32 cellular contexts compared by ENCODE assay signal in genomic region chr4:184588893-184589292, GRCh38.
DNase-seq lines count a peak whose midpoint lies in the region; FAIRE-seq and TF ChIP-seq lines count a peak whose summit lies in the region.
"Had no signal": no experiment of that assay in that cellular context is flagged by ENCODE, and none has a peak within 500 bp of the region (broad histone marks: within the 10 kb centered on the region; RNA-seq: fewer than 3 reads in every experiment).

No MANE protein-coding gene starts in this region.

- POLR2A ChIA-PET in A673 (lab: Charles Lee; ENCODE audit: low non-redundant PET): no interaction called here

- H3K27ac ChIP-seq in A673 (ENCODE audit: low read depth, low read length, poor library complexity, severe bottlenecking) (no peak overlapping the region), brain microvascular endothelial cell (no peak overlapping the region)
- H3K27ac ChIP-seq: body of pancreas, pancreas, skin epidermis, suprapubic skin, upper lobe of left lung had no signal

- H3K4me1 ChIP-seq in A673 (ENCODE audit: insufficient read depth, low read length, poor library complexity, severe bottlenecking): peaks cover 12% of the 10 kb centered on the region
- H3K4me1 ChIP-seq: BE2C, body of pancreas, pancreas, suprapubic skin, upper lobe of left lung had no signal

- H3K27me3 ChIP-seq in A673 (replicated peaks; ENCODE audit: insufficient read depth, low read depth, low read length, poor library complexity) (no peaks in the 10 kb centered on the region), brain microvascular endothelial cell (replicated peaks) (no peaks in the 10 kb centered on the region)
- H3K27me3 ChIP-seq: BE2C, body of pancreas, pancreas, suprapubic skin, upper lobe of left lung had no signal

- intact Hi-C loops in A673 (cut with micrococcal nuclease; ENCODE audit: unreplicated experiment): loop anchor here (5.0 kb wide), 1 partner anchor 393 kb away; no protein-coding TSS in a partner anchor

- no peaks in the 10 kb centered on the region for H3K9me3 ChIP-seq in A673 (ENCODE audit: low read depth, low read length, poor library complexity, severe bottlenecking)
- H3K9me3 ChIP-seq: BE2C, body of pancreas, pancreas, suprapubic skin, upper lobe of left lung had no signal

- H3K4me3 ChIP-seq in A673 (ENCODE audit: low read depth, low read length, poor library complexity, severe bottlenecking) (no peak overlapping the region), brain microvascular endothelial cell (ENCODE audit: low read depth, low read length) (no peak overlapping the region)
- H3K4me3 ChIP-seq: body of pancreas, pancreas, skin epidermis, suprapubic skin, upper lobe of left lung had no signal

- DNase-seq in A673 (ENCODE audit: low spot score): peak; percentile 84
- DNase-seq in LHCN-M2 (ENCODE audit: low read depth): peak; percentile 6
- DNase-seq in brain microvascular endothelial cell: peak; percentile 4
- DNase-seq in globus pallidus (ENCODE audit: low spot score): peak; percentile 16
- no peak for DNase-seq in T-helper 9 cell
- no peak for DNase-seq in erythroblast (lab: John Stamatoyannopoulos, UW)
- no peak for DNase-seq in DMS114 treated with DMSO at 0.1 percent for 48 hours (lab: John Stamatoyannopoulos, UW; ENCODE audit: unreplicated experiment)
- DNase-seq in HTR-8/SVneo (ENCODE audit: insufficient read length, low spot score): no peak
- DNase-seq: activated CD4-positive, alpha-beta memory T cell treated with anti-CD3 and anti-CD28 coated beads for 36 hours; activated CD4-positive, CD25-positive, alpha-beta regulatory T cell treated with anti-CD3 and anti-CD28 coated beads, Interleukin-2, amount 50 U/mL, for 72 hours; activated naive CD4-positive, alpha-beta T cell; activated naive CD8-positive, alpha-beta T cell treated with anti-CD3 and anti-CD28 coated beads, Interleukin-2, amount 50 U/mL, for 24 hours; BE2C; body of pancreas; CD8-positive, alpha-beta memory T cell; DMS153; glutamatergic neuron; GOT3; HFFc6; left colon; NCI-H1930; NCI-H526 treated with DMSO at 0.1 percent for 48 hours; NK-92 treated with Interleukin-12 subunit alpha and Interleukin-12 subunit beta, amount 100 ng/mL, for 24 hours; pancreas; PC-3; retina; stimulated activated naive B cell treated with anti-CD40 and anti-IgM and Interleukin-4, amounts not matched to agents 10 μg/mL and 1 μg/mL and 100 μg/mL, for 72 hours; upper lobe of left lung had no signal

- TF ChIP-seq CTCF in A673 (conservative IDR thresholded peaks at IDR 0.05; ENCODE audit: low read depth, low read length) (no peak), brain microvascular endothelial cell (IDR thresholded peaks at IDR 0.05; ENCODE audit: low read depth, low read length, missing control alignments) (no peak)

- H3K36me3 ChIP-seq in A673 (ENCODE audit: insufficient read depth, low read length, poor library complexity, severe bottlenecking): no peaks in the 10 kb centered on the region
- no peaks in the 10 kb centered on the region for H3K36me3 ChIP-seq in brain microvascular endothelial cell (replicated peaks)
- H3K36me3 ChIP-seq: BE2C, pancreas, suprapubic skin, upper lobe of left lung had no signal

- CTCF ChIA-PET in A673 (lab: Charles Lee): no interaction called here

- no peak for FAIRE-seq in HTR-8/SVneo (lab: Jason Lieb, UNC)
- FAIRE-seq: endothelial cell of umbilical vein, G401.6, pancreas had no signal

- in situ Hi-C loops in brain microvascular endothelial cell (cut with HindIII; ENCODE audit: low pct_ligation_motif_present, low sequenced_read_pairs): no loop called here

- BruUV-seq in A673 (replicated peaks; lab: Mats Ljungman, UMichigan): no TSS peak

- no peak for TF ChIP-seq POLR2A in erythroblast (IDR thresholded peaks at IDR 0.05; ENCODE audit: low read length)

Comparison
In these comparisons a context has a peak if more than half of its experiments do, and no peak if none do; other contexts are left out.
1. DNase-seq: peak in A673 (single experiment), LHCN-M2 (single experiment), brain microvascular endothelial cell (single experiment) and globus pallidus (single experiment); none in T-helper 9 cell (single experiment), erythroblast (0 of 2), DMS114 treated with DMSO at 0.1 percent for 48 hours (single experiment) and HTR-8/SVneo (single experiment).